11 cellular contexts compared by ENCODE assay signal in genomic region chr1:17617787-17618557, GRCh38.
A peak's percentile ranks its signal among the peaks of the same experiment; 100 is the strongest.
DNase-seq lines count a peak whose midpoint lies in the region; ATAC-seq and TF ChIP-seq lines count a peak whose summit lies in the region.
"Had no signal": no experiment of that assay in that cellular context is flagged by ENCODE, and none has a peak within 500 bp of the region (broad histone marks: within the 10 kb centered on the region; RNA-seq: fewer than 3 reads in every experiment).

No MANE protein-coding gene starts in this region.

- H3K27ac ChIP-seq in HCT116 (ENCODE audit: low read depth, low read length) = no peak overlapping the region
- H3K27ac ChIP-seq in cingulate gyrus (ENCODE audit: low read depth, low read length) = peak overlapping the region; percentile 75
- no peak overlapping the region for H3K27ac ChIP-seq in right lobe of liver
- peak overlapping the region; percentile 82 for H3K27ac ChIP-seq in stomach smooth muscle (ENCODE audit: low read length)

- no peaks in the 10 kb centered on the region for H3K79me2 ChIP-seq in HCT116 (ENCODE audit: insufficient read depth, low read length)

- TF ChIP-seq CTCF in HCT116 (IDR thresholded peaks at IDR 0.05 in 2 of 3, conservative IDR thresholded peaks at IDR 0.05 in 1 of 3; ENCODE audit: borderline replicate concordance in 1 of 3, insufficient read depth in 1 of 3, low read depth in 2 of 3, low read length in 2 of 3) = no peak
- no peak for TF ChIP-seq CTCF in right lobe of liver (IDR thresholded peaks at IDR 0.05)
- TF ChIP-seq CTCF in natural killer cell (IDR thresholded peaks at IDR 0.05) = no peak

- CTCF ChIA-PET in HCT116 (lab: Charles Lee) = interaction anchor here (1.7 kb wide), 1 partner anchor 11 kb away, joined by 9 read pairs; no protein-coding TSS in a partner anchor

- H3K36me3 ChIP-seq in HCT116 (ENCODE audit: control insufficient read depth in 1 of 2, insufficient read depth in 2 of 2, low read length in 2 of 2) (no peaks in the 10 kb centered on the region), right lobe of liver (peaks cover 5 to 85% (median 38%) of the 10 kb centered on the region in 4 donors), stomach smooth muscle (ENCODE audit: control insufficient read depth in 2 of 2, insufficient read depth in 2 of 2, low read length in 2 of 2) (peaks cover 18 to 24% of the 10 kb centered on the region in 2 donors)

- peak overlapping the region; percentile 32 for H3K4me2 ChIP-seq in HCT116 (ENCODE audit: low read length)

- ATAC-seq in HCT116 (peak; percentile 39; the same call in 1 of the 2 replicates), right lobe of liver (peak; percentile 21 to 32 (median 27)), natural killer cell (no peak), GM19351 (IDR thresholded peaks at IDR 0.05; ENCODE audit: unreplicated experiment) (no peak), HG02852 (IDR thresholded peaks at IDR 0.05; ENCODE audit: unreplicated experiment) (no peak)
- ATAC-seq: activated CD8-positive, alpha-beta T cell treated with anti-CD3 and anti-CD28 coated beads, Interleukin-2, amount 10 ng/mL, durations not matched to agents 7 days and 5 days; stimulated activated naive B cell treated with anti-CD40 and anti-IgM and Interleukin-4, amounts not matched to agents 10 μg/mL and 1 μg/mL and 100 μg/mL, for 72 hours had no signal

- TF ChIP-seq POLR2A in HCT116 (IDR thresholded peaks at IDR 0.05; ENCODE audit: borderline replicate concordance, extremely low read depth, insufficient read depth, insufficient read length) = no peak
- TF ChIP-seq POLR2A in right lobe of liver (IDR thresholded peaks at IDR 0.05) = peak; percentile 34

- H3K4me1 Mint-ChIP-seq in natural killer cell = no peaks in the 10 kb centered on the region
- H3K4me1 Mint-ChIP-seq: stimulated activated naive B cell treated with anti-CD40 and anti-IgM and Interleukin-4, amounts not matched to agents 10 μg/mL and 1 μg/mL and 100 μg/mL, for 72 hours had no signal

- H3K4me1 ChIP-seq in HCT116 (ENCODE audit: control insufficient read depth in 1 of 2, insufficient read depth in 2 of 2, low read length in 2 of 2) = peaks cover 5 to 18% of the 10 kb centered on the region in 2 experiments; a peak in 2 of 4 replicates
- no peaks in the 10 kb centered on the region for H3K4me1 ChIP-seq in right lobe of liver
- peaks cover 46% of the 10 kb centered on the region for H3K4me1 ChIP-seq in stomach smooth muscle (ENCODE audit: control insufficient read depth, insufficient read depth, low read length)

- WGBS in right lobe of liver (ENCODE audit: insufficient coverage, low coverage, low lambda C conversion rate, missing lambda C conversion rate) = 73% methylated on average over 3 of the region's 27 CpGs

- no peaks in the 10 kb centered on the region for H3K9me3 Mint-ChIP-seq in natural killer cell
- H3K9me3 Mint-ChIP-seq: stimulated activated naive B cell treated with anti-CD40 and anti-IgM and Interleukin-4, amounts not matched to agents 10 μg/mL and 1 μg/mL and 100 μg/mL, for 72 hours had no signal

- no peak overlapping the region for H3K27ac Mint-ChIP-seq in natural killer cell
- H3K27ac Mint-ChIP-seq: activated CD8-positive, alpha-beta T cell treated with anti-CD3 and anti-CD28 coated beads, Interleukin-2, amount 10 ng/mL, durations not matched to agents 7 days and 5 days; stimulated activated naive B cell treated with anti-CD40 and anti-IgM and Interleukin-4, amounts not matched to agents 10 μg/mL and 1 μg/mL and 100 μg/mL, for 72 hours had no signal

- H3K4me3 ChIP-seq in HCT116 (replicated peaks in 1 of 2; ENCODE audit: low read depth in 1 of 2, low read length in 2 of 2) = no peak overlapping the region
- H3K4me3 ChIP-seq in right lobe of liver = no peak overlapping the region
- H3K4me3 ChIP-seq in stomach smooth muscle (ENCODE audit: low read length in 2 of 2) = peak overlapping the region; percentile 65 to 76

- TF ChIP-seq RAD21 in HCT116 (IDR thresholded peaks at IDR 0.05; ENCODE audit: low read depth) = no peak

- intact Hi-C loops in HCT116 (cut with micrococcal nuclease) (no loop called here), right lobe of liver (cut with DNase I) (no loop called here), natural killer cell (cut with micrococcal nuclease) (no loop called here)

- POLR2A ChIA-PET in HCT116 (lab: Charles Lee) = no interaction called here

- H3K36me3 Mint-ChIP-seq in natural killer cell = no peaks in the 10 kb centered on the region
- H3K36me3 Mint-ChIP-seq: stimulated activated naive B cell treated with anti-CD40 and anti-IgM and Interleukin-4, amounts not matched to agents 10 μg/mL and 1 μg/mL and 100 μg/mL, for 72 hours had no signal

- no peaks in the 10 kb centered on the region for H4K20me1 ChIP-seq in HCT116 (ENCODE audit: insufficient read depth)

- BruUV-seq in HCT116 (replicated peaks; lab: Mats Ljungman, UMichigan) = no TSS peak

- DNase-seq in HCT116 (ENCODE audit: low read depth, low spot score) (no peak), right lobe of liver (peak in 1 of 3 donors; percentile 44), natural killer cell (no peak), UCSD-AML1 (lab: John Stamatoyannopoulos, UW; ENCODE audit: unreplicated experiment) (no peak)
- DNase-seq: activated CD8-positive, alpha-beta T cell treated with anti-CD3 and anti-CD28 coated beads, Interleukin-2, amount 10 ng/mL, durations not matched to agents 7 days and 5 days; NCI-H1436 treated with DMSO at 0.1 percent for 48 hours; stimulated activated naive B cell treated with anti-CD40 and anti-IgM and Interleukin-4, amounts not matched to agents 10 μg/mL and 1 μg/mL and 100 μg/mL, for 72 hours had no signal

- no peak overlapping the region for H3K9ac ChIP-seq in HCT116 (ENCODE audit: low read length)
- H3K9ac ChIP-seq in stomach smooth muscle (ENCODE audit: low read length in 2 of 2) = peak overlapping the region; percentile 66 to 73

- no peak overlapping the region for H3K4me3 Mint-ChIP-seq in natural killer cell
- H3K4me3 Mint-ChIP-seq: activated CD8-positive, alpha-beta T cell treated with anti-CD3 and anti-CD28 coated beads, Interleukin-2, amount 10 ng/mL, durations not matched to agents 7 days and 5 days; stimulated activated naive B cell treated with anti-CD40 and anti-IgM and Interleukin-4, amounts not matched to agents 10 μg/mL and 1 μg/mL and 100 μg/mL, for 72 hours had no signal

- RAD21 ChIA-PET in HCT116 (lab: Charles Lee; ENCODE audit: low non-redundant PET in 1 of 2, low total read pairs in 2 of 2, uncharacterized antibody in 2 of 2, unreplicated experiment in 2 of 2) = no interaction called here

- no peaks in the 10 kb centered on the region for H3K9me2 ChIP-seq in HCT116 (ENCODE audit: insufficient read depth)

- H3K9me3 ChIP-seq in HCT116 (ENCODE audit: control insufficient read depth in 1 of 2, insufficient read depth in 1 of 2, low read depth in 1 of 2, low read length in 2 of 2) (no peaks in the 10 kb centered on the region), right lobe of liver (no peaks in the 10 kb centered on the region), stomach smooth muscle (ENCODE audit: control insufficient read depth in 2 of 2, low read length in 2 of 2) (no peaks in the 10 kb centered on the region)

- H2AFZ ChIP-seq in HCT116 (ENCODE audit: low read depth, low read length, poor library complexity, severe bottlenecking) = no peak overlapping the region

- peaks cover 0 to 4% of the 10 kb centered on the region in 2 donors for H3K27me3 Mint-ChIP-seq in natural killer cell (ENCODE audit: low read depth in 2 of 2)

- no peaks in the 10 kb centered on the region for H3K27me3 ChIP-seq in HCT116 (ENCODE audit: insufficient read depth, low read length)
- H3K27me3 ChIP-seq in right lobe of liver = no peaks in the 10 kb centered on the region
- no peaks in the 10 kb centered on the region for H3K27me3 ChIP-seq in stomach smooth muscle (ENCODE audit: control insufficient read depth in 1 of 2, insufficient read depth in 2 of 2, low read length in 2 of 2)

TF ChIP-seq in HCT116, 20 proteins besides CTCF, POLR2A, EP300 and RAD21 (continues in another document):
- TF ChIP-seq ZNF274 (IDR thresholded peaks at IDR 0.05; ENCODE audit: low read depth, low read length) (no peak), JUND (IDR thresholded peaks at IDR 0.05) (no peak), CEBPB (IDR thresholded peaks at IDR 0.05; ENCODE audit: low read depth) (no peak), EGR1 (IDR thresholded peaks at IDR 0.05; ENCODE audit: low read depth) (no peak), ZFX (IDR thresholded peaks at IDR 0.05) (no peak), ZBTB33 (IDR thresholded peaks at IDR 0.05; ENCODE audit: extremely low read depth, insufficient replicate concordance, low read length) (no peak), CBX3 (IDR thresholded peaks at IDR 0.05; ENCODE audit: low read depth) (no peak), EZH2 (IDR thresholded peaks at IDR 0.05) (no peak), ATF3 (IDR thresholded peaks at IDR 0.05) (no peak)

Comparison
In these comparisons a context has a peak if more than half of its experiments do, and no peak if none do; other contexts are left out.
1. ATAC-seq: peak in HCT116 (single experiment) and right lobe of liver (4 of 4); none in natural killer cell (0 of 3), GM19351 (single experiment) and HG02852 (single experiment).
2. H3K27ac ChIP-seq: peak in cingulate gyrus (single experiment) and stomach smooth muscle (single experiment); none in HCT116 (single experiment) and right lobe of liver (0 of 3).
3. H3K4me3 ChIP-seq: peak in stomach smooth muscle (2 of 2); none in HCT116 (0 of 2) and right lobe of liver (0 of 3).